In the genomic region with DNA sequence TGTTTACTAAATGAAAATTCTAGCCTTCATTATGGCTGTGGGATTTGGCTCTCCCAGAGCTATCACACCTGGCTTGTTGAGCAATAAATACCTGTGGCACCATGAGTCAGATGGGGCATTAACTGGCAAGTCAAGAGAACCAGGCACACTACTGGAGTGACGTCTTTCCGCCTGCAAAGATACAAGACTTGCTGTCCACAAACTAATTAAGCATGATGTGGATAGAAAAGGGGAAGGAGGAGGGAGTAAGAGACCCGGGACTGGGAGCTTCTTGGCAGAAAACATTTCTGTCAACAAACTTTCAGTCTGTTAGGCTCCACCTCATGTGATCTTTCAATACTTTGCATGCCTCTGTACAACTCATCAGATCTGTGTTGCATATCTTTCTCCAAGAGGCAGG, we compare ENCODE assay signal across 12 cellular contexts. TPM values are rescaled to one million over a fixed set of nuclear protein-coding genes. Genes with fewer than 3 reads are reported as not detected.
DNase-seq lines count a peak whose midpoint lies in the region.
"Had no signal": no experiment of that assay in that cellular context is flagged by ENCODE, and none has a peak within 500 bp of the region (broad histone marks: within the 10 kb centered on the region; RNA-seq: fewer than 3 reads in every experiment).

No MANE protein-coding gene starts in this region.

- DNase-seq in HPDE6-E6E7 (ENCODE audit: extremely low spot score) (peak; percentile 95), amniotic epithelial cell (ENCODE audit: low read depth) (peak; percentile 86), hepatic stellate cell (ENCODE audit: low spot score) (peak; percentile 6), cerebellar nuclear complex (lab: John Stamatoyannopoulos, UW) (no peak), NCI-H187 treated with DMSO at 0.1 percent for 48 hours (lab: John Stamatoyannopoulos, UW) (no peak), SHP77 (lab: John Stamatoyannopoulos, UW) (no peak)
- DNase-seq: activated naive CD4-positive, alpha-beta T cell treated with anti-CD3 and anti-CD28 coated beads, Interleukin-2, amount 10 ng/mL, durations not matched to agents 7 days and 5 days; DMS 273 treated with DMSO at 0.1 percent for 48 hours; effector CD4-positive, alpha-beta T cell; NCI-H1930; stimulated activated CD4-positive, alpha-beta T cell treated with anti-CD3 and anti-CD28 coated beads, Interleukin-1b, Interleukin-23, amount 100 ng/mL, for 48 hours had no signal

- H3K36me3 ChIP-seq in thymus (ENCODE audit: control insufficient read depth, insufficient read depth): no peaks in the 10 kb centered on the region

- H3K27ac ChIP-seq in thymus (ENCODE audit: low read depth): peak overlapping the region; percentile 2

- H3K4me3 ChIP-seq in thymus (ENCODE audit: low read length): no peak overlapping the region

- H3K27me3 ChIP-seq in thymus (ENCODE audit: control insufficient read depth, insufficient read depth): no peaks in the 10 kb centered on the region

- H3K9me3 ChIP-seq in thymus (ENCODE audit: control insufficient read depth): no peaks in the 10 kb centered on the region

- no peaks in the 10 kb centered on the region for H3K4me1 ChIP-seq in thymus (ENCODE audit: control insufficient read depth, insufficient read depth, low read length)

- WGBS in thymus: 80% methylated on average over 3 of the region's 3 CpGs

RNA-seq across cellular contexts. Expression of a gene that starts 56.5 kb away (rescaled TPM):
- polyA plus RNA-seq in thymus: 62.2 TPM

Comparison
In these comparisons a context has a peak if more than half of its experiments do, and no peak if none do; other contexts are left out.
1. DNase-seq: peak in HPDE6-E6E7 (single experiment), amniotic epithelial cell (single experiment) and hepatic stellate cell (single experiment); none in cerebellar nuclear complex (0 of 2), NCI-H187 treated with DMSO at 0.1 percent for 48 hours (single experiment) and SHP77 (0 of 2).